In genomic region chr6:116279232-116280160, GRCh38 we compare ENCODE assay signal across 8 cellular contexts. TPM values are rescaled to one million over a fixed set of nuclear protein-coding genes. Genes with fewer than 3 reads are reported as not detected.
DNase-seq lines count a peak whose midpoint lies in the region; ATAC-seq and TF ChIP-seq lines count a peak whose summit lies in the region.

Gene TSPYL1, minus strand, starts transcription at chr6:116279930. Its CDS starts 100 bp downstream, at chr6:116279830.

- under 1% methylated on average over 71 of the region's 71 CpGs for WGBS in thymus

- peaks cover 7% of the 10 kb centered on the region; the same call in 1 of the 2 replicates for H3F3A ChIP-seq in SU-DHL-6 (ENCODE audit: insufficient read depth)

- no peaks in the 10 kb centered on the region for H3K27me3 Mint-ChIP-seq in activated naive CD8-positive, alpha-beta T cell treated with anti-CD3 and anti-CD28 coated beads, Interleukin-2, amount 10 ng/mL, durations not matched to agents 7 days and 5 days
- no peaks in the 10 kb centered on the region for H3K27me3 Mint-ChIP-seq in osteocyte (ENCODE audit: unreplicated experiment)

- H3K27ac ChIP-seq in SU-DHL-6 (ENCODE audit: low read depth, low read length): peak within 1 kb of the TSS; percentile 75
- peak within 1 kb of the TSS; percentile 100 for H3K27ac ChIP-seq in thymus (ENCODE audit: low read depth)

- H3K9me3 ChIP-seq in SU-DHL-6 (ENCODE audit: insufficient read depth, low read length) (no peaks in the 10 kb centered on the region), thymus (ENCODE audit: control insufficient read depth) (no peaks in the 10 kb centered on the region)

- POLR2A ChIA-PET in activated naive CD8-positive, alpha-beta T cell treated with anti-CD3 and anti-CD28 coated beads, Interleukin-2, amount 10 ng/mL, durations not matched to agents 7 days and 5 days (lab: Charles Lee): interaction anchor here (0.7 to 4.3 kb wide), 11 partner anchors 8 to 402 kb away, joined by 3 to 47 read pairs (median 5); partner anchors contain the start of genes DSE, KPNA5, NT5DC1 and RSPH4A

- H3K36me3 ChIP-seq in SU-DHL-6 (ENCODE audit: low read length) (no peaks in the 10 kb centered on the region), thymus (ENCODE audit: control insufficient read depth, insufficient read depth) (peaks cover 9% of the 10 kb centered on the region)

- no peaks in the 10 kb centered on the region for H3K9me3 Mint-ChIP-seq in activated naive CD8-positive, alpha-beta T cell treated with anti-CD3 and anti-CD28 coated beads, Interleukin-2, amount 10 ng/mL, durations not matched to agents 7 days and 5 days
- no peaks in the 10 kb centered on the region for H3K9me3 Mint-ChIP-seq in osteocyte (ENCODE audit: unreplicated experiment)

- H3K4me1 Mint-ChIP-seq in activated naive CD8-positive, alpha-beta T cell treated with anti-CD3 and anti-CD28 coated beads, Interleukin-2, amount 10 ng/mL, durations not matched to agents 7 days and 5 days: peaks cover 41% of the 10 kb centered on the region
- H3K4me1 Mint-ChIP-seq in osteocyte (ENCODE audit: unreplicated experiment): peaks cover 55% of the 10 kb centered on the region

- TF ChIP-seq CTCF in GM12864 (IDR thresholded peaks at IDR 0.05; ENCODE audit: low read depth, low read length, missing control alignments) (peak; percentile 18), SU-DHL-6 (IDR thresholded peaks at IDR 0.05; ENCODE audit: insufficient read depth, low read length, poor library complexity, severe bottlenecking) (peak; percentile 16), osteocyte (IDR thresholded peaks at IDR 0.05) (no peak)

- peaks cover 25% of the 10 kb centered on the region for H3K4me1 ChIP-seq in thymus (ENCODE audit: control insufficient read depth, insufficient read depth, low read length)

- peak; percentile 93 for DNase-seq in GM12864 (ENCODE audit: low read depth)
- peak; percentile 88 for DNase-seq in NCI-H128 (lab: John Stamatoyannopoulos, UW; ENCODE audit: unreplicated experiment)
- peak; percentile 90 for DNase-seq in activated naive CD8-positive, alpha-beta T cell treated with anti-CD3 and anti-CD28 coated beads, Interleukin-2, amount 10 ng/mL, durations not matched to agents 7 days and 5 days
- peak; percentile 91 to 99 (median 97) for DNase-seq in head of caudate nucleus
- peak; percentile 97 for DNase-seq in osteocyte (ENCODE audit: extremely low spot score, unreplicated experiment)

- peak within 1 kb of the TSS; percentile 85 for H2AFZ ChIP-seq in SU-DHL-6 (ENCODE audit: low read depth, low read length, severe bottlenecking)

- H3K4me3 ChIP-seq in GM12864 (ENCODE audit: low read depth, low read length) (peak within 1 kb of the TSS; percentile 90), SU-DHL-6 (ENCODE audit: insufficient read depth, low read length, poor library complexity, severe bottlenecking) (peak within 1 kb of the TSS; percentile 76), thymus (ENCODE audit: low read length) (peak within 1 kb of the TSS; percentile 75)

- peak within 1 kb of the TSS; percentile 77 for H3K9ac ChIP-seq in SU-DHL-6 (ENCODE audit: low read length)

- peak within 1 kb of the TSS; percentile 97 for H3K4me3 Mint-ChIP-seq in activated naive CD8-positive, alpha-beta T cell treated with anti-CD3 and anti-CD28 coated beads, Interleukin-2, amount 10 ng/mL, durations not matched to agents 7 days and 5 days
- H3K4me3 Mint-ChIP-seq in osteocyte (ENCODE audit: unreplicated experiment): peak within 1 kb of the TSS; percentile 97

- ATAC-seq in HG02678 (IDR thresholded peaks at IDR 0.05; ENCODE audit: unreplicated experiment): peak; percentile 95
- ATAC-seq in activated naive CD8-positive, alpha-beta T cell treated with anti-CD3 and anti-CD28 coated beads, Interleukin-2, amount 10 ng/mL, durations not matched to agents 7 days and 5 days (ENCODE audit: low read depth): peak; percentile 86

- peak within 1 kb of the TSS; percentile 78 for H3K4me2 ChIP-seq in SU-DHL-6 (ENCODE audit: low read depth, low read length, poor library complexity, severe bottlenecking)

- H3K27me3 ChIP-seq in SU-DHL-6 (ENCODE audit: low read length) (no peaks in the 10 kb centered on the region), thymus (ENCODE audit: control insufficient read depth, insufficient read depth) (no peaks in the 10 kb centered on the region)

- peaks cover 26% of the 10 kb centered on the region for H3K36me3 Mint-ChIP-seq in activated naive CD8-positive, alpha-beta T cell treated with anti-CD3 and anti-CD28 coated beads, Interleukin-2, amount 10 ng/mL, durations not matched to agents 7 days and 5 days
- H3K36me3 Mint-ChIP-seq in osteocyte (ENCODE audit: unreplicated experiment): peaks cover 24% of the 10 kb centered on the region

- H4K20me1 ChIP-seq in SU-DHL-6 (ENCODE audit: low read depth, low read length): peaks cover 18% of the 10 kb centered on the region

- H3K9me2 ChIP-seq in SU-DHL-6 (replicated peaks; ENCODE audit: insufficient read depth, low read length): no peaks in the 10 kb centered on the region

- H3K27ac Mint-ChIP-seq in activated naive CD8-positive, alpha-beta T cell treated with anti-CD3 and anti-CD28 coated beads, Interleukin-2, amount 10 ng/mL, durations not matched to agents 7 days and 5 days: peak within 1 kb of the TSS; percentile 99
- H3K27ac Mint-ChIP-seq in osteocyte (ENCODE audit: unreplicated experiment): peak within 1 kb of the TSS; percentile 98

- H3K79me2 ChIP-seq in SU-DHL-6 (ENCODE audit: insufficient read depth, low read length): peaks cover 50% of the 10 kb centered on the region

- intact Hi-C loops in head of caudate nucleus (cut with DNase I): loop anchor here (5.0 kb wide), 3 partner anchors 93 to 283 kb away; partner anchors contain the start of gene DSE

RNA-seq across cellular contexts. Expression of gene TSPYL1, which starts in this region (rescaled TPM):
- total RNA-seq in activated naive CD8-positive, alpha-beta T cell treated with anti-CD3 and anti-CD28 coated beads, Interleukin-2, amount 10 ng/mL, durations not matched to agents 7 days and 5 days: 10 to 100 TPM; 59.9 to 66.8 TPM
- total RNA-seq in osteocyte: 64.9 and 65.3 TPM in 2 replicates
- polyA plus RNA-seq in thymus: 48.7 TPM

Comparison
In these comparisons a context has a peak if more than half of its experiments do, and no peak if none do; other contexts are left out.
1. Peak in every context shown above with its lines: DNase-seq, ATAC-seq, H3K4me3 ChIP-seq and H3K27ac ChIP-seq.